ENCODE assay signal across 13 cellular contexts in the genomic region with DNA sequence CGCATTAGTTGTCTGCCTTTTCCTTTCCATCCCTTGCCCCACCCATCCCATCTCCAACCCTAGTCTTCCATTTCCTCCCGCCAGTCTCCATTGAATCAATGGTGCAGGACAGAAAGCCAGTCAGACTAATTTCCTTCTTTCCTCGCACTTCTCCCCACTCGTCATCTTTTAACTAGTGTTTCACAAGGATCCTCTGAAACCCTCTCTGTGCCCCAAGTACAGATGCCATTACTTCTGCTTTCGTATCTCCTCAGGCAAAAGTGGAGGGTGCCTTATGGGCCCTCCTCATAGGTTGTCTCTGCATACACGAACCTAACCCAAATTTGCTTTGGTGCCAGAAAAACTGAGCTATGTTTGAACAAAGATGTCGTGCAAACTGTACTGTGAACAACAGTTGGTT. TPM values are rescaled to one million over a fixed set of nuclear protein-coding genes. Genes with fewer than 3 reads are reported as not detected.
DNase-seq lines count a peak whose midpoint lies in the region; ATAC-seq, FAIRE-seq and TF ChIP-seq lines count a peak whose summit lies in the region.
"Had no signal": no experiment of that assay in that cellular context is flagged by ENCODE, and none has a peak within 500 bp of the region (broad histone marks: within the 10 kb centered on the region; RNA-seq: fewer than 3 reads in every experiment).

No MANE protein-coding gene starts in this region.

- H3K9ac ChIP-seq in OCI-LY3 (ENCODE audit: low read length) (no peak overlapping the region), SK-N-SH (no peak overlapping the region)

- H3K27ac ChIP-seq in A549 (no peak overlapping the region), OCI-LY3 (ENCODE audit: low read length) (peak overlapping the region; percentile 53), SK-N-SH (ENCODE audit: low read depth in 2 of 2, low read length in 1 of 2) (no peak overlapping the region)
- peak overlapping the region; percentile 52 for H3K27ac ChIP-seq in CD4-positive, CD25-positive, alpha-beta regulatory T cell (ENCODE audit: insufficient read depth, low read length, poor library complexity, severe bottlenecking)

- H3K27me3 ChIP-seq in CD4-positive, CD25-positive, alpha-beta regulatory T cell (ENCODE audit: control insufficient read depth, insufficient read depth, low read length) = no peaks in the 10 kb centered on the region
- H3K27me3 ChIP-seq in OCI-LY3 (ENCODE audit: low read depth, low read length) = no peaks in the 10 kb centered on the region
- no peaks in the 10 kb centered on the region for H3K27me3 ChIP-seq in SK-N-SH (ENCODE audit: insufficient read depth)

- H3K4me1 Mint-ChIP-seq in CD4-positive, CD25-positive, alpha-beta regulatory T cell = peaks cover 28 to 84% (median 69%) of the 10 kb centered on the region in 4 donors
- H3K4me1 Mint-ChIP-seq in dendritic cell treated with granulocyte-macrophage colony-stimulating factor and Interleukin-4, amounts not matched to agents 40 ng/mL and 50 ng/mL, for 4 days (ENCODE audit: low read depth) = peaks cover 81% of the 10 kb centered on the region

- peaks cover 17% of the 10 kb centered on the region for H3K79me2 ChIP-seq in OCI-LY3 (ENCODE audit: low read length)
- peaks cover 44% of the 10 kb centered on the region for H3K79me2 ChIP-seq in SK-N-SH (ENCODE audit: insufficient read depth)

- TF ChIP-seq CTCF in A549 (IDR thresholded peaks at IDR 0.05) (no peak), OCI-LY3 (IDR thresholded peaks at IDR 0.05; ENCODE audit: low read depth, low read length) (no peak), SK-N-SH (IDR thresholded peaks at IDR 0.05) (no peak)

- no peak overlapping the region for H3K4me2 ChIP-seq in A549
- H3K4me2 ChIP-seq in OCI-LY3 (ENCODE audit: low read length) = peak overlapping the region; percentile 33
- H3K4me2 ChIP-seq in SK-N-SH = no peak overlapping the region

- peaks cover 7% of the 10 kb centered on the region for H3K27me3 Mint-ChIP-seq in CD4-positive, CD25-positive, alpha-beta regulatory T cell
- H3K27me3 Mint-ChIP-seq in dendritic cell treated with granulocyte-macrophage colony-stimulating factor and Interleukin-4, amounts not matched to agents 40 ng/mL and 50 ng/mL, for 4 days = peaks cover 7% of the 10 kb centered on the region

- H3K9me3 ChIP-seq in A549 = no peaks in the 10 kb centered on the region
- no peaks in the 10 kb centered on the region for H3K9me3 ChIP-seq in CD4-positive, CD25-positive, alpha-beta regulatory T cell (ENCODE audit: control insufficient read depth in 2 of 2, low read length in 2 of 2)
- H3K9me3 ChIP-seq in OCI-LY3 (ENCODE audit: insufficient read depth, low read length) = no peaks in the 10 kb centered on the region
- no peaks in the 10 kb centered on the region for H3K9me3 ChIP-seq in SK-N-SH

- H3K4me3 ChIP-seq in A549 (no peak overlapping the region), OCI-LY3 (ENCODE audit: low read length) (no peak overlapping the region), SK-N-SH (ENCODE audit: low read depth in 2 of 2, low read length in 1 of 2) (no peak overlapping the region)
- H3K4me3 ChIP-seq in CD4-positive, CD25-positive, alpha-beta regulatory T cell (ENCODE audit: low read depth, low read length) = peak overlapping the region; percentile 14

- H3K4me1 ChIP-seq in A549 = peaks cover 15% of the 10 kb centered on the region
- peaks cover 53% of the 10 kb centered on the region for H3K4me1 ChIP-seq in CD4-positive, CD25-positive, alpha-beta regulatory T cell (ENCODE audit: control insufficient read depth, insufficient read depth, low read length, poor library complexity, severe bottlenecking)
- H3K4me1 ChIP-seq in OCI-LY3 (ENCODE audit: low read length) = peaks cover 34% of the 10 kb centered on the region
- peaks cover 11 to 12% of the 10 kb centered on the region in 2 experiments; a peak in 2 of 4 replicates for H3K4me1 ChIP-seq in SK-N-SH (ENCODE audit: control insufficient read depth in 1 of 2, insufficient read depth in 2 of 2, low read depth in 1 of 2, low read length in 1 of 2)

- peaks cover 49% of the 10 kb centered on the region for H3K36me3 Mint-ChIP-seq in CD4-positive, CD25-positive, alpha-beta regulatory T cell
- H3K36me3 Mint-ChIP-seq in dendritic cell treated with granulocyte-macrophage colony-stimulating factor and Interleukin-4, amounts not matched to agents 40 ng/mL and 50 ng/mL, for 4 days (ENCODE audit: low read depth) = peaks cover 78% of the 10 kb centered on the region

- intact Hi-C loops in dendritic cell treated with granulocyte-macrophage colony-stimulating factor and Interleukin-4, amounts not matched to agents 40 ng/mL and 50 ng/mL, for 4 days (cut with micrococcal nuclease) = loop anchor here (10.0 kb wide), 1 partner anchor 158 kb away; a partner anchor contains a TSS

- peaks cover 48% of the 10 kb centered on the region for H3K36me3 ChIP-seq in CD4-positive, CD25-positive, alpha-beta regulatory T cell (ENCODE audit: control insufficient read depth, insufficient read depth, low read length)
- H3K36me3 ChIP-seq in OCI-LY3 (replicated peaks; ENCODE audit: low read depth, low read length) = peaks cover 45% of the 10 kb centered on the region
- H3K36me3 ChIP-seq in SK-N-SH (replicated peaks in 1 of 2; ENCODE audit: control insufficient read depth in 1 of 2, insufficient read depth in 2 of 2, low read length in 1 of 2) = peaks cover 43 to 50% of the 10 kb centered on the region in 2 experiments

- TF ChIP-seq POLR2A in A549 (IDR thresholded peaks at IDR 0.05; ENCODE audit: low read length) = no peak

- CTCF ChIA-PET in A549 (lab: Yijun Ruan, JAX) = interaction anchor here (4.7 kb wide), 1 partner anchor 20 kb away, joined by 17 read pairs; no protein-coding TSS in a partner anchor
- CTCF ChIA-PET in SK-N-SH (lab: Yijun Ruan, JAX) = interaction anchor here (0.7 to 1.7 kb wide), 2 partner anchors 10 to 239 kb away, joined by 3 to 4 read pairs; no protein-coding TSS in a partner anchor

- FAIRE-seq in A549 (lab: Jason Lieb, UNC) = no peak

- H3K9me3 Mint-ChIP-seq in CD4-positive, CD25-positive, alpha-beta regulatory T cell = no peaks in the 10 kb centered on the region
- H3K9me3 Mint-ChIP-seq in dendritic cell treated with granulocyte-macrophage colony-stimulating factor and Interleukin-4, amounts not matched to agents 40 ng/mL and 50 ng/mL, for 4 days = no peaks in the 10 kb centered on the region

- 88% methylated on average over 7 of the region's 7 CpGs for WGBS in A549 (ENCODE audit: missing lambda C conversion rate)
- WGBS in SK-N-SH (ENCODE audit: low lambda C conversion rate) = 94% methylated on average over 7 of the region's 7 CpGs

- POLR2A ChIA-PET in A549 (lab: Yijun Ruan, JAX) (no interaction called here), SK-N-SH (lab: Yijun Ruan, JAX) (no interaction called here)

- H3K9me2 ChIP-seq in SK-N-SH = no peaks in the 10 kb centered on the region

- DNase-seq in A549 (ENCODE audit: low read depth in 1 of 2, low spot score in 1 of 2) (no peak), SK-N-SH (no peak), NCI-H524 (lab: John Stamatoyannopoulos, UW) (no peak), RPMI8226 (no peak)
- DNase-seq in CD4-positive, CD25-positive, alpha-beta regulatory T cell = no peak
- DNase-seq: activated naive CD4-positive, alpha-beta T cell treated with Interleukin-2 at 50 U/mL for 16 hours; NCI-H446; SHP77 treated with DMSO at 0.1 percent for 48 hours had no signal

- TF ChIP-seq EP300 in A549 (IDR thresholded peaks at IDR 0.05) (no peak), SK-N-SH (IDR thresholded peaks at IDR 0.05; ENCODE audit: borderline replicate concordance in 1 of 2, low read depth in 1 of 2, low read length in 1 of 2) (no peak)

- peak overlapping the region; percentile 3 to 75 (median 58) for H3K4me3 Mint-ChIP-seq in CD4-positive, CD25-positive, alpha-beta regulatory T cell
- H3K4me3 Mint-ChIP-seq in dendritic cell treated with granulocyte-macrophage colony-stimulating factor and Interleukin-4, amounts not matched to agents 40 ng/mL and 50 ng/mL, for 4 days = peak overlapping the region; percentile 42

- H3F3A ChIP-seq in SK-N-SH (replicated peaks; ENCODE audit: insufficient read depth) = peaks cover 15% of the 10 kb centered on the region

- TF ChIP-seq RAD21 in A549 (conservative IDR thresholded peaks at IDR 0.05 in 1 of 2, IDR thresholded peaks at IDR 0.05 in 1 of 2) (no peak), SK-N-SH (IDR thresholded peaks at IDR 0.05; ENCODE audit: low read length) (no peak)

- H4K20me1 ChIP-seq in OCI-LY3 (ENCODE audit: insufficient read depth, low read length) (0 out of 2 replicates have a peak, but pooled peaks cover 4% of the 10 kb centered on the region), SK-N-SH (ENCODE audit: insufficient read depth) (peaks cover 5% of the 10 kb centered on the region; the same call in 1 of the 2 replicates)

- H3K27ac Mint-ChIP-seq in CD4-positive, CD25-positive, alpha-beta regulatory T cell = peak overlapping the region in 1 of 3 donors; percentile 15
- H3K27ac Mint-ChIP-seq in dendritic cell treated with granulocyte-macrophage colony-stimulating factor and Interleukin-4, amounts not matched to agents 40 ng/mL and 50 ng/mL, for 4 days = peak overlapping the region; percentile 85

- H2AFZ ChIP-seq in OCI-LY3 (ENCODE audit: low read depth, low read length) = no peak overlapping the region
- H2AFZ ChIP-seq in SK-N-SH (ENCODE audit: low read depth) = no peak overlapping the region

- no peak for ATAC-seq in A549
- no peak for ATAC-seq in CD4-positive, CD25-positive, alpha-beta regulatory T cell (ENCODE audit: low read depth in 2 of 2)
- ATAC-seq in GM21367 (IDR thresholded peaks at IDR 0.05; ENCODE audit: unreplicated experiment) = no peak
- ATAC-seq: activated CD4-positive, CD25-positive, alpha-beta regulatory T cell treated with anti-CD3 and anti-CD28 coated beads, Interleukin-2, amount 50 U/mL, for 24 hours had no signal

RNA-seq across cellular contexts. Expression of a gene that starts 4.3 kb away (rescaled TPM):
- polyA plus RNA-seq in A549 (2011; rRNA removed) = 375 and 459 TPM in 2 replicates
- 562 and 808 TPM in 2 replicates for polyA plus RNA-seq in A549 (2012; cell fraction: cytosol; rRNA removed)
- polyA plus RNA-seq in A549 (2012; cell fraction: nucleus; rRNA removed) = 357 and 411 TPM in 2 replicates
- 290 to 304 TPM (median 292 TPM) in 3 replicates for polyA plus RNA-seq in A549 (2017; fragmentation: RNase III; extraction: RNeasy Plus Mini Kit Qiagen cat#74134 plus additional on column Dnase treatment)
- 415 and 549 TPM in 2 replicates for polyA minus RNA-seq in A549 (2011; rRNA and poly(A)+ RNA removed)
- 338 TPM for total RNA-seq in CD4-positive, CD25-positive, alpha-beta regulatory T cell
- polyA plus RNA-seq in CD4-positive, CD25-positive, alpha-beta regulatory T cell = 1,000 to 10,000 TPM; 1,508 to 1,956 (median 1,583) TPM
- polyA plus RNA-seq in SK-N-SH (2012; rRNA removed) = 274 and 325 TPM in 2 replicates
- 232 and 238 TPM in 2 replicates for polyA plus RNA-seq in SK-N-SH (2012; cell fraction: cytosol; rRNA removed)
- polyA plus RNA-seq in SK-N-SH (2012; cell fraction: nucleus; rRNA removed) = 109 and 235 TPM in 2 replicates

RNA-seq across cellular contexts. Expression of a gene that starts 25.0 kb away (rescaled TPM):
- polyA plus RNA-seq in A549 (2011; rRNA removed) (1.3 and 1.7 TPM in 2 replicates), A549 (2017; fragmentation: RNase III; extraction: RNeasy Plus Mini Kit Qiagen cat#74134 plus additional on column Dnase treatment) (0.58 to 0.92 TPM (median 0.77 TPM) in 3 replicates), SK-N-SH (2012; rRNA removed) (1.9 TPM in 2 replicates)
- 1.3 TPM in 2 replicates for polyA plus RNA-seq in A549 (2012; cell fraction: cytosol; rRNA removed)
- 3.5 and 4.2 TPM in 2 replicates for polyA plus RNA-seq in A549 (2012; cell fraction: nucleus; rRNA removed)
- 2.9 and 4.3 TPM in 2 replicates for polyA minus RNA-seq in A549 (2011; rRNA and poly(A)+ RNA removed)
- 25.1 TPM for total RNA-seq in CD4-positive, CD25-positive, alpha-beta regulatory T cell
- 1 to 10 TPM in 3 of 4 donors, under 1 TPM in 1; 0.74 to 2.7 (median 2.4) TPM for polyA plus RNA-seq in CD4-positive, CD25-positive, alpha-beta regulatory T cell
- 1.2 and 1.9 TPM in 2 replicates for polyA plus RNA-seq in SK-N-SH (2012; cell fraction: cytosol; rRNA removed)
- polyA plus RNA-seq in SK-N-SH (2012; cell fraction: nucleus; rRNA removed) = 9.6 and 14.7 TPM in 2 replicates

RNA-seq across cellular contexts. Expression of a gene that starts 27.3 kb away (rescaled TPM):
- 27.2 and 38.3 TPM in 2 replicates for polyA plus RNA-seq in A549 (2011; rRNA removed)
- 15.1 and 16.5 TPM in 2 replicates for polyA plus RNA-seq in A549 (2012; cell fraction: cytosol; rRNA removed)
- polyA plus RNA-seq in A549 (2012; cell fraction: nucleus; rRNA removed) = 5.3 and 9.7 TPM in 2 replicates
- 14.8 to 16.4 TPM (median 15.5 TPM) in 3 replicates for polyA plus RNA-seq in A549 (2017; fragmentation: RNase III; extraction: RNeasy Plus Mini Kit Qiagen cat#74134 plus additional on column Dnase treatment)
- polyA minus RNA-seq in A549 (2011; rRNA and poly(A)+ RNA removed) = 20.3 and 22.3 TPM in 2 replicates
- total RNA-seq in CD4-positive, CD25-positive, alpha-beta regulatory T cell = 3.4 TPM
- polyA plus RNA-seq in CD4-positive, CD25-positive, alpha-beta regulatory T cell = 10 to 100 TPM in 2 of 4 donors, 1 to 10 TPM in 2; 5.7 to 13.5 (median 8.7) TPM
- polyA plus RNA-seq in SK-N-SH (2012; rRNA removed) = 22.6 and 26.3 TPM in 2 replicates
- 25.2 and 26.0 TPM in 2 replicates for polyA plus RNA-seq in SK-N-SH (2012; cell fraction: cytosol; rRNA removed)
- 13.6 and 15.1 TPM in 2 replicates for polyA plus RNA-seq in SK-N-SH (2012; cell fraction: nucleus; rRNA removed)
- polyA plus RNA-seq: neural cell had no signal

Comparison
In these comparisons a context has a peak if more than half of its experiments do, and no peak if none do; other contexts are left out.
1. H3K27ac ChIP-seq: peak in CD4-positive, CD25-positive, alpha-beta regulatory T cell (single experiment) and OCI-LY3 (single experiment); none in A549 (0 of 2) and SK-N-SH (0 of 2).